In the genomic region with DNA sequence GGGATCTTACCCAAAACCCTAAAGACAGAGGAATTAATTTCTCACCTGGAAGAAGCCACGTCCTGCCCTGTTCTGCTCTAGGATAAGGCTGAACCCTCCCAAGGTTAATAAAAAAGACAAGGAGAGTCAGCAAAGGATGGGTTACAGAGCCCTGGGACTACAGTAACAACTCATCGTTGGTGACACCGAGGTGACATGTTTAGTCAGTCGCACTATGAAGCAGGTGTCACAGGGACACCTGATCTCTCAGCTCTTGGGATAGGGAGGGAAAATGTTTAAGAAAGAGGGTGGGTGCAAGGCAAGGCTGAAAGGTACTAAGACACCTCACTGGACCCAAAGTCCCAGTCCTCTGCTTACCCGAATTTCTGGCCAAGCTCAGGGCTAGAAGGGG, we compare ENCODE assay signal across 9 cellular contexts. TPM values are rescaled to one million over a fixed set of nuclear protein-coding genes. Genes with fewer than 3 reads are reported as not detected.
DNase-seq lines count a peak whose midpoint lies in the region; ATAC-seq and TF ChIP-seq lines count a peak whose summit lies in the region.
"Had no signal": no experiment of that assay in that cellular context is flagged by ENCODE, and none has a peak within 500 bp of the region (broad histone marks: within the 10 kb centered on the region; RNA-seq: fewer than 3 reads in every experiment).

No MANE protein-coding gene starts in this region.

- no peak for TF ChIP-seq CTCF in mesothelial cell of epicardium (IDR thresholded peaks at IDR 0.05; ENCODE audit: unreplicated experiment)

- H3K4me1 Mint-ChIP-seq in activated T-cell treated with anti-CD3 and anti-CD28 coated beads, Interleukin-2, amount 50 U/mL, for 72 hours (ENCODE audit: low read depth): peaks cover 10% of the 10 kb centered on the region
- peaks cover 7% of the 10 kb centered on the region for H3K4me1 Mint-ChIP-seq in mesothelial cell of epicardium

- H3K4me3 ChIP-seq in urinary bladder (ENCODE audit: low read depth, low read length): peak overlapping the region; percentile 62

- no peaks in the 10 kb centered on the region for H3K36me3 Mint-ChIP-seq in activated T-cell treated with anti-CD3 and anti-CD28 coated beads, Interleukin-2, amount 50 U/mL, for 72 hours (ENCODE audit: insufficient read depth in 2 of 2)
- H3K36me3 Mint-ChIP-seq in mesothelial cell of epicardium: no peaks in the 10 kb centered on the region

- 33% methylated on average over 5 of the region's 5 CpGs for WGBS in urinary bladder

- no peaks in the 10 kb centered on the region for H3K9me3 Mint-ChIP-seq in activated T-cell treated with anti-CD3 and anti-CD28 coated beads, Interleukin-2, amount 50 U/mL, for 72 hours
- H3K9me3 Mint-ChIP-seq in mesothelial cell of epicardium: no peaks in the 10 kb centered on the region

- H3K27me3 Mint-ChIP-seq in activated T-cell treated with anti-CD3 and anti-CD28 coated beads, Interleukin-2, amount 50 U/mL, for 72 hours (ENCODE audit: low read depth): peaks cover 22% of the 10 kb centered on the region
- H3K27me3 Mint-ChIP-seq in mesothelial cell of epicardium (ENCODE audit: low read depth): peaks cover 17% of the 10 kb centered on the region

- peak in 1 of 2 donors; percentile 5 for DNase-seq in activated T-cell treated with anti-CD3 and anti-CD28 coated beads, Interleukin-2, amount 50 U/mL, for 72 hours
- DNase-seq in activated T-cell treated with anti-CD3 and anti-CD28 coated beads for 4 hours (no peak), mesothelial cell of epicardium (ENCODE audit: low spot score in 2 of 2, unreplicated experiment in 2 of 2) (no peak), cerebellar cortex (ENCODE audit: low spot score) (no peak), NCI-H82 treated with DMSO at 0.1 percent for 48 hours (lab: John Stamatoyannopoulos, UW; ENCODE audit: unreplicated experiment) (no peak)
- DNase-seq: DND-41 had no signal

- H3K36me3 ChIP-seq in urinary bladder (ENCODE audit: insufficient read depth): no peaks in the 10 kb centered on the region

- H3K27ac Mint-ChIP-seq in activated T-cell treated with anti-CD3 and anti-CD28 coated beads, Interleukin-2, amount 50 U/mL, for 72 hours: no peak overlapping the region
- no peak overlapping the region for H3K27ac Mint-ChIP-seq in mesothelial cell of epicardium

- H3K27ac ChIP-seq in cingulate gyrus (ENCODE audit: low read depth, low read length) (peak overlapping the region; percentile 76), urinary bladder (ENCODE audit: low read depth) (peak overlapping the region; percentile 24)

- peak; percentile 50 to 78 for ATAC-seq in activated T-cell treated with anti-CD3 and anti-CD28 coated beads, Interleukin-2, amount 50 U/mL, for 72 hours (replicated peaks in 1 of 2)
- no peak for ATAC-seq in GM21381 (IDR thresholded peaks at IDR 0.05; ENCODE audit: unreplicated experiment)

- peak overlapping the region; percentile 82 to 83 for H3K4me3 Mint-ChIP-seq in activated T-cell treated with anti-CD3 and anti-CD28 coated beads, Interleukin-2, amount 50 U/mL, for 72 hours
- H3K4me3 Mint-ChIP-seq in mesothelial cell of epicardium: peak overlapping the region; percentile 81

- H3K4me1 ChIP-seq in urinary bladder (ENCODE audit: insufficient read depth): peaks cover 2% of the 10 kb centered on the region

RNA-seq across cellular contexts. Expression of a gene that starts 0.6 kb away (rescaled TPM):
- total RNA-seq in activated T-cell treated with anti-CD3 and anti-CD28 coated beads, Interleukin-2, amount 50 U/mL, for 72 hours: 1 to 10 TPM; 1.4 to 2.6 TPM
- total RNA-seq in mesothelial cell of epicardium (3.3 to 4.1 TPM (median 3.8 TPM) in 3 replicates), urinary bladder (7.0 TPM)
- polyA plus RNA-seq in urinary bladder: 20.4 TPM
